Comparison of ENCODE assay signal across 11 cellular contexts in genomic region chr3:136804164-136804563, GRCh38. TPM values are rescaled to one million over a fixed set of nuclear protein-coding genes. Genes with fewer than 3 reads are reported as not detected.
DNase-seq lines count a peak whose midpoint lies in the region; ATAC-seq and TF ChIP-seq lines count a peak whose summit lies in the region.
"Had no signal": no experiment of that assay in that cellular context is flagged by ENCODE, and none has a peak within 500 bp of the region (broad histone marks: within the 10 kb centered on the region; RNA-seq: fewer than 3 reads in every experiment).

No MANE protein-coding gene starts in this region.

- no peak for TF ChIP-seq CTCF in neural progenitor cell (IDR thresholded peaks at IDR 0.05)

- no peaks in the 10 kb centered on the region for H3K9me3 Mint-ChIP-seq in immature natural killer cell
- peaks cover 2% of the 10 kb centered on the region for H3K9me3 Mint-ChIP-seq in neural progenitor cell
- H3K9me3 Mint-ChIP-seq: CD8-positive, alpha-beta T cell had no signal

- no peaks in the 10 kb centered on the region for H4K20me1 ChIP-seq in neural progenitor cell (ENCODE audit: low read depth)
- H4K20me1 ChIP-seq: BLaER1 treated with 17β-estradiol and CSF1 and Interleukin-3, amounts not matched to agents 10 nM and 100 nM had no signal

- H3K4me1 Mint-ChIP-seq in immature natural killer cell (peaks cover 16 to 24% of the 10 kb centered on the region in 2 donors), neural progenitor cell (peaks cover 45% of the 10 kb centered on the region)
- H3K4me1 Mint-ChIP-seq: B cell had no signal

- H3K27me3 ChIP-seq in neural progenitor cell = no peaks in the 10 kb centered on the region
- H3K27me3 ChIP-seq: BLaER1 treated with 17β-estradiol and CSF1 and Interleukin-3, amounts not matched to agents 10 nM and 100 nM had no signal

- H3K4me2 ChIP-seq in neural progenitor cell = no peak overlapping the region

- H3K27ac ChIP-seq in neural progenitor cell = no peak overlapping the region
- H3K27ac ChIP-seq: BLaER1 treated with 17β-estradiol and CSF1 and Interleukin-3, amounts not matched to agents 10 nM and 100 nM had no signal

- H3K9ac ChIP-seq in neural progenitor cell = no peak overlapping the region
- H3K9ac ChIP-seq: BLaER1 treated with 17β-estradiol and CSF1 and Interleukin-3, amounts not matched to agents 10 nM and 100 nM had no signal

- H3K27ac Mint-ChIP-seq in immature natural killer cell = peak overlapping the region in 5 of 6 donors; percentile 11 to 74 (median 38)
- H3K27ac Mint-ChIP-seq in neural progenitor cell = peak overlapping the region; percentile 34
- H3K27ac Mint-ChIP-seq: B cell; CD8-positive, alpha-beta T cell had no signal

- H3K9me3 ChIP-seq in neural progenitor cell (ENCODE audit: low read depth) = no peaks in the 10 kb centered on the region
- H3K9me3 ChIP-seq: BLaER1 treated with 17β-estradiol and CSF1 and Interleukin-3, amounts not matched to agents 10 nM and 100 nM; HAP-1 had no signal

- H3K27me3 Mint-ChIP-seq in immature natural killer cell (ENCODE audit: low read depth in 3 of 3) (peaks cover 0 to 3% (median 0%) of the 10 kb centered on the region in 3 donors), neural progenitor cell (ENCODE audit: insufficient read depth, low read depth) (peaks cover 4% of the 10 kb centered on the region)
- H3K27me3 Mint-ChIP-seq: B cell had no signal

- DNase-seq in SIG-M5 treated with dmso at 0.1 percent for 504 hours (lab: John Stamatoyannopoulos, UW; ENCODE audit: unreplicated experiment) (peak; percentile 19), SIG-M5 (lab: John Stamatoyannopoulos, UW) (no peak), immature natural killer cell (peak; percentile 49 to 61 (median 52)), neural progenitor cell (ENCODE audit: low spot score) (no peak), DMS79 treated with DMSO at 0.1 percent for 48 hours (lab: John Stamatoyannopoulos, UW) (no peak)
- DNase-seq: GF-D8 had no signal

- H3K4me3 Mint-ChIP-seq in immature natural killer cell (peak overlapping the region in 2 of 5 donors; percentile 32 to 72), neural progenitor cell (no peak overlapping the region)
- H3K4me3 Mint-ChIP-seq: B cell; CD8-positive, alpha-beta T cell had no signal

- H2AFZ ChIP-seq in neural progenitor cell (replicated peaks) = no peak overlapping the region

- H3K36me3 ChIP-seq in neural progenitor cell = no peaks in the 10 kb centered on the region
- H3K36me3 ChIP-seq: BLaER1 treated with 17β-estradiol and CSF1 and Interleukin-3, amounts not matched to agents 10 nM and 100 nM; HAP-1 had no signal

- H3K4me3 ChIP-seq in neural progenitor cell = no peak overlapping the region
- H3K4me3 ChIP-seq: BLaER1 treated with 17β-estradiol and CSF1 and Interleukin-3, amounts not matched to agents 10 nM and 100 nM; HAP-1 had no signal

- no peaks in the 10 kb centered on the region for H3K79me2 ChIP-seq in neural progenitor cell (ENCODE audit: low read depth)

- peaks cover 6% of the 10 kb centered on the region for H3K4me1 ChIP-seq in neural progenitor cell

- H3F3A ChIP-seq in neural progenitor cell (ENCODE audit: low read depth) = no peaks in the 10 kb centered on the region

- H3K36me3 Mint-ChIP-seq in immature natural killer cell (no peaks in the 10 kb centered on the region), neural progenitor cell (peaks cover 2% of the 10 kb centered on the region)
- H3K36me3 Mint-ChIP-seq: CD8-positive, alpha-beta T cell had no signal

- no peak for ATAC-seq in activated CD4-positive, CD25-positive, alpha-beta regulatory T cell treated with anti-CD3 and anti-CD28 coated beads, Interleukin-2, amount 50 U/mL, for 24 hours
- ATAC-seq: CD8-positive, alpha-beta T cell had no signal

RNA-seq across cellular contexts. Expression of gene SLC35G2, which starts 14.8 kb away (rescaled TPM):
- under 1 TPM in 1 of 3 donors, not detected in 2; 0.09 TPM for polyA plus RNA-seq in immature natural killer cell
- total RNA-seq in neural progenitor cell (ENCODE audit: low replicate concordance) = 0.43 and 1.5 TPM in 2 replicates

RNA-seq across cellular contexts. Expression of gene STAG1, which starts 52.0 kb away (rescaled TPM):
- polyA plus RNA-seq in immature natural killer cell = 10 to 100 TPM; 11.8 to 22.6 (median 14.6) TPM
- total RNA-seq in neural progenitor cell (ENCODE audit: low replicate concordance) = 23.8 and 38.3 TPM in 2 replicates

RNA-seq across cellular contexts. Expression of gene NCK1, which starts 57.8 kb away (rescaled TPM):
- 10 to 100 TPM; 46.2 to 68.9 (median 46.3) TPM for polyA plus RNA-seq in immature natural killer cell
- 28.3 and 46.5 TPM in 2 replicates for total RNA-seq in neural progenitor cell (ENCODE audit: low replicate concordance)

Comparison
In these comparisons a context has a peak if more than half of its experiments do, and no peak if none do; other contexts are left out.
1. DNase-seq: peak in SIG-M5 treated with dmso at 0.1 percent for 504 hours (single experiment) and immature natural killer cell (3 of 3); none in SIG-M5 (single experiment), neural progenitor cell (single experiment) and DMS79 treated with DMSO at 0.1 percent for 48 hours (single experiment).